In genomic region chr13:106197506-106197905, GRCh38 we compare ENCODE assay signal across 32 cellular contexts.
"Had no signal": no experiment of that assay in that cellular context is flagged by ENCODE, and none has a peak within 500 bp of the region (broad histone marks: within the 10 kb centered on the region; RNA-seq: fewer than 3 reads in every experiment).

No MANE protein-coding gene starts in this region.

- H3K27me3 ChIP-seq: adrenal gland, body of pancreas, esophagus squamous epithelium, gastroesophageal sphincter had no signal

- H3K4me1 Mint-ChIP-seq: activated CD4-positive, alpha-beta T cell treated with anti-CD3 and anti-CD28 coated beads for 36 hours; activated CD4-positive, alpha-beta T cell treated with anti-CD3 and anti-CD28 coated beads, Interleukin-2, amount 10 ng/mL, durations not matched to agents 24 days and 14 days; activated CD8-positive, alpha-beta memory T cell treated with anti-CD3 and anti-CD28 coated beads, Interleukin-2, amount 10 ng/mL, durations not matched to agents 7 days and 5 days; activated naive CD4-positive, alpha-beta T cell treated with anti-CD3 and anti-CD28 coated beads, Interleukin-2, amount 50 U/mL, for 24 hours; activated naive CD8-positive, alpha-beta T cell treated with anti-CD3 and anti-CD28 coated beads for 36 hours; activated naive CD8-positive, alpha-beta T cell treated with anti-CD3 and anti-CD28 coated beads, Interleukin-2, amount 50 U/mL, for 24 hours; T-helper 17 cell had no signal

- DNase-seq: activated CD4-positive, alpha-beta memory T cell treated with anti-CD3 and anti-CD28 coated beads for 36 hours; activated CD4-positive, alpha-beta T cell treated with anti-CD3 and anti-CD28 coated beads for 36 hours; activated CD4-positive, alpha-beta T cell treated with anti-CD3 and anti-CD28 coated beads, Interleukin-2, amount 10 ng/mL, durations not matched to agents 24 days and 14 days; activated CD4-positive, CD25-positive, alpha-beta regulatory T cell; activated CD4-positive, CD25-positive, alpha-beta regulatory T cell treated with anti-CD3 and anti-CD28 coated beads, Interleukin-2, amount 50 U/mL, for 72 hours; activated CD8-positive, alpha-beta memory T cell treated with anti-CD3 and anti-CD28 coated beads, Interleukin-2, amount 10 ng/mL, durations not matched to agents 7 days and 5 days; activated CD8-positive, alpha-beta memory T cell treated with anti-CD3 and anti-CD28 coated beads, Interleukin-2, amount 50 U/mL, for 4 hours; activated CD8-positive, alpha-beta T cell treated with anti-CD3 and anti-CD28 coated beads, Interleukin-2, amount 10 ng/mL, durations not matched to agents 7 days and 5 days; activated effector memory CD4-positive, alpha-beta T cell treated with anti-CD3 and anti-CD28 coated beads, Interleukin-2, amount 50 U/mL, for 16 hours; activated naive CD4-positive, alpha-beta T cell treated with anti-CD3 and anti-CD28 coated beads for 36 hours; activated naive CD8-positive, alpha-beta T cell treated with anti-CD3 and anti-CD28 coated beads for 36 hours; activated naive CD8-positive, alpha-beta T cell treated with anti-CD3 and anti-CD28 coated beads, Interleukin-2, amount 50 U/mL, for 24 hours; activated T-cell treated with anti-CD3 and anti-CD28 coated beads, Interleukin-2, amount 50 U/mL, for 1 hour; activated T-cell treated with anti-CD3 and anti-CD28 coated beads, Interleukin-2, amount 50 U/mL, for 48 hours; adrenal gland; amygdala; aorta; body of pancreas; caudate nucleus; cortex of kidney; dermis blood vessel endothelial cell; effector CD4-positive, alpha-beta T cell; effector memory CD8-positive, alpha-beta T cell; esophagus squamous epithelium; foreskin melanocyte; T-helper 1 cell; T-helper 17 cell had no signal

- H3K4me3 ChIP-seq: adrenal gland, body of pancreas, esophagus squamous epithelium, gastroesophageal sphincter had no signal

- H3K36me3 ChIP-seq: adrenal gland, esophagus squamous epithelium, gastroesophageal sphincter had no signal

- H3K27ac ChIP-seq: adrenal gland, body of pancreas, esophagus squamous epithelium, gastroesophageal sphincter had no signal

- H3K9me3 Mint-ChIP-seq: activated CD4-positive, alpha-beta memory T cell treated with anti-CD3 and anti-CD28 coated beads for 36 hours; activated CD4-positive, alpha-beta T cell treated with anti-CD3 and anti-CD28 coated beads, Interleukin-2, amount 10 ng/mL, durations not matched to agents 24 days and 14 days; activated naive CD8-positive, alpha-beta T cell treated with anti-CD3 and anti-CD28 coated beads, Interleukin-2, amount 50 U/mL, for 24 hours; activated T-helper 1 cell treated with anti-CD3 and anti-CD28 coated beads, Interleukin-12 subunit alpha, Interleukin-12 subunit beta, Interleukin-2, Interleukin-4 antibody, amounts not matched to agents 30 ng/mL and 10 ng/mL and 1 ng/mL, durations not matched to agents 14 hours and 24 hours and 36 hours; activated T-helper 2 cell treated with anti-CD3 and anti-CD28 coated beads, Interferon-gamma antibody, Interleukin-2, Interleukin-4, amounts not matched to agents 10 μg/mL and 5 μg/mL and 100 μg/mL, durations not matched to agents 14 hours and 24 hours and 36 hours; T-helper 2 cell treated with Interferon-gamma antibody and Interleukin-4, amounts not matched to agents 5 μg/mL and 100 μg/mL, for 36 hours had no signal

- H3K27ac Mint-ChIP-seq: activated CD4-positive, alpha-beta memory T cell treated with anti-CD3 and anti-CD28 coated beads for 36 hours; activated CD4-positive, alpha-beta T cell treated with anti-CD3 and anti-CD28 coated beads for 36 hours; activated CD4-positive, alpha-beta T cell treated with anti-CD3 and anti-CD28 coated beads, Interleukin-2, amount 10 ng/mL, durations not matched to agents 24 days and 14 days; activated CD8-positive, alpha-beta memory T cell treated with anti-CD3 and anti-CD28 coated beads, Interleukin-2, amount 10 ng/mL, durations not matched to agents 7 days and 5 days; activated CD8-positive, alpha-beta T cell treated with anti-CD3 and anti-CD28 coated beads, Interleukin-2, amount 10 ng/mL, durations not matched to agents 7 days and 5 days; activated naive CD4-positive, alpha-beta T cell treated with anti-CD3 and anti-CD28 coated beads for 36 hours; activated naive CD4-positive, alpha-beta T cell treated with anti-CD3 and anti-CD28 coated beads, Interleukin-2, amount 50 U/mL, for 24 hours; activated naive CD8-positive, alpha-beta T cell treated with anti-CD3 and anti-CD28 coated beads for 36 hours; activated naive CD8-positive, alpha-beta T cell treated with anti-CD3 and anti-CD28 coated beads, Interleukin-2, amount 50 U/mL, for 24 hours; activated T-helper 1 cell treated with anti-CD3 and anti-CD28 coated beads, Interleukin-12 subunit alpha, Interleukin-12 subunit beta, Interleukin-2, Interleukin-4 antibody, amounts not matched to agents 30 ng/mL and 10 ng/mL and 1 ng/mL, durations not matched to agents 14 hours and 24 hours and 36 hours; activated T-helper 2 cell treated with anti-CD3 and anti-CD28 coated beads, Interferon-gamma antibody, Interleukin-2, Interleukin-4, amounts not matched to agents 10 μg/mL and 5 μg/mL and 100 μg/mL, durations not matched to agents 14 hours and 24 hours and 36 hours; effector memory CD8-positive, alpha-beta T cell; T-helper 17 cell; T-helper 2 cell treated with Interferon-gamma antibody and Interleukin-4, amounts not matched to agents 5 μg/mL and 100 μg/mL, for 36 hours had no signal

- H3K4me1 ChIP-seq: adrenal gland, body of pancreas, esophagus squamous epithelium, gastroesophageal sphincter had no signal

- ATAC-seq: activated CD4-positive, alpha-beta T cell treated with anti-CD3 and anti-CD28 coated beads for 36 hours; activated CD8-positive, alpha-beta memory T cell treated with anti-CD3 and anti-CD28 coated beads, Interleukin-2, amount 10 ng/mL, durations not matched to agents 7 days and 5 days; activated CD8-positive, alpha-beta T cell treated with anti-CD3 and anti-CD28 coated beads, Interleukin-2, amount 10 ng/mL, durations not matched to agents 7 days and 5 days; activated naive CD8-positive, alpha-beta T cell treated with anti-CD3 and anti-CD28 coated beads, Interleukin-2, amount 50 U/mL, for 24 hours; body of pancreas; effector memory CD8-positive, alpha-beta T cell; gastroesophageal sphincter; T-helper 17 cell had no signal

- H3K9me3 ChIP-seq: adrenal gland, body of pancreas, esophagus squamous epithelium, gastroesophageal sphincter had no signal

- H3K4me3 Mint-ChIP-seq: activated CD4-positive, alpha-beta memory T cell treated with anti-CD3 and anti-CD28 coated beads for 36 hours; activated CD4-positive, alpha-beta T cell treated with anti-CD3 and anti-CD28 coated beads for 36 hours; activated CD4-positive, alpha-beta T cell treated with anti-CD3 and anti-CD28 coated beads, Interleukin-2, amount 10 ng/mL, durations not matched to agents 24 days and 14 days; activated CD8-positive, alpha-beta memory T cell treated with anti-CD3 and anti-CD28 coated beads, Interleukin-2, amount 10 ng/mL, durations not matched to agents 7 days and 5 days; activated CD8-positive, alpha-beta T cell treated with anti-CD3 and anti-CD28 coated beads, Interleukin-2, amount 10 ng/mL, durations not matched to agents 7 days and 5 days; activated naive CD4-positive, alpha-beta T cell treated with anti-CD3 and anti-CD28 coated beads for 36 hours; activated naive CD4-positive, alpha-beta T cell treated with anti-CD3 and anti-CD28 coated beads, Interleukin-2, amount 50 U/mL, for 24 hours; activated naive CD8-positive, alpha-beta T cell treated with anti-CD3 and anti-CD28 coated beads for 36 hours; activated naive CD8-positive, alpha-beta T cell treated with anti-CD3 and anti-CD28 coated beads, Interleukin-2, amount 50 U/mL, for 24 hours; activated T-helper 1 cell treated with anti-CD3 and anti-CD28 coated beads, Interleukin-12 subunit alpha, Interleukin-12 subunit beta, Interleukin-2, Interleukin-4 antibody, amounts not matched to agents 30 ng/mL and 10 ng/mL and 1 ng/mL, durations not matched to agents 14 hours and 24 hours and 36 hours; effector memory CD8-positive, alpha-beta T cell; T-helper 17 cell; T-helper 2 cell treated with Interferon-gamma antibody and Interleukin-4, amounts not matched to agents 5 μg/mL and 100 μg/mL, for 36 hours had no signal

- H3K36me3 Mint-ChIP-seq: activated CD4-positive, alpha-beta memory T cell treated with anti-CD3 and anti-CD28 coated beads for 36 hours; activated CD8-positive, alpha-beta memory T cell treated with anti-CD3 and anti-CD28 coated beads, Interleukin-2, amount 10 ng/mL, durations not matched to agents 7 days and 5 days; activated naive CD4-positive, alpha-beta T cell treated with anti-CD3 and anti-CD28 coated beads, Interleukin-2, amount 50 U/mL, for 24 hours; activated naive CD8-positive, alpha-beta T cell treated with anti-CD3 and anti-CD28 coated beads for 36 hours had no signal

- H3K27me3 Mint-ChIP-seq: activated CD4-positive, alpha-beta memory T cell treated with anti-CD3 and anti-CD28 coated beads for 36 hours; activated CD4-positive, alpha-beta T cell treated with anti-CD3 and anti-CD28 coated beads, Interleukin-2, amount 10 ng/mL, durations not matched to agents 24 days and 14 days; activated CD8-positive, alpha-beta memory T cell treated with anti-CD3 and anti-CD28 coated beads, Interleukin-2, amount 10 ng/mL, durations not matched to agents 7 days and 5 days; activated naive CD4-positive, alpha-beta T cell treated with anti-CD3 and anti-CD28 coated beads, Interleukin-2, amount 50 U/mL, for 24 hours; activated naive CD8-positive, alpha-beta T cell treated with anti-CD3 and anti-CD28 coated beads for 36 hours; effector memory CD8-positive, alpha-beta T cell had no signal
